In the genomic region with DNA sequence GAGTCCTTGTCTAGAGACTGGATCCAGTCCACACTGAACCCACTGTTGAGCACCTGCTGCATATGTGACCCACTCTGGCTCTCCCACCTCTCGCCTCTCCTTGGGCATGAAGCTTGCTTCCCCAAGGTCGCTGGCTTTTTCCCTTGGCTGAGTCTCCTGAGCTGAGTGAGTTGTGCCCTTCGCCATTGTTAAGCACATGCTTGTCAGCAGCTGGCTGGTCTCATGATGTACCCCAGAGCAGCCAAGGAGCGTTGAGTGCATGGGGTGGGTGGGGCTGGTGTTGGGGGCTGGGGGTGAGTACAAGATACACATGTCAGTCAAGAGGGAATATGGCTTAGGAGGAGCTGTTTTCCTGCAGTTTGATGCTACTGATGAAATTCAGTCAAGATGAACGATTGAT, we compare ENCODE assay signal across 30 cellular contexts.
"Had no signal": no experiment of that assay in that cellular context is flagged by ENCODE, and none has a peak within 500 bp of the region (broad histone marks: within the 10 kb centered on the region; RNA-seq: fewer than 3 reads in every experiment).

No MANE protein-coding gene starts in this region.

- H3K27me3 ChIP-seq: adrenal gland, body of pancreas, gastroesophageal sphincter, left lung, vagina had no signal

- H3K9me3 ChIP-seq: adrenal gland, body of pancreas, gastroesophageal sphincter, left lung, vagina had no signal

- H3K36me3 ChIP-seq: adrenal gland, left lung, neural progenitor cell, vagina had no signal

- H3K4me2 ChIP-seq: neural progenitor cell had no signal

- H3K4me3 Mint-ChIP-seq: activated B cell treated with CpG ODN at 0.5 μM for 24 hours; activated CD8-positive, alpha-beta T cell treated with anti-CD3 and anti-CD28 coated beads, Interleukin-2, amount 10 ng/mL, durations not matched to agents 7 days and 5 days; activated naive CD4-positive, alpha-beta T cell treated with anti-CD3 and anti-CD28 coated beads for 36 hours; activated naive CD8-positive, alpha-beta T cell treated with anti-CD3 and anti-CD28 coated beads for 36 hours; effector memory CD8-positive, alpha-beta T cell; naive thymus-derived CD4-positive, alpha-beta T cell; neural progenitor cell; stimulated activated naive CD8-positive, alpha-beta T cell treated with anti-CD3 and anti-CD28 coated beads, Interleukin-15, Interleukin-2, amounts not matched to agents 100 ng/mL and 50 ng/mL, for 24 hours; T-cell; T-helper 2 cell treated with Interferon-gamma antibody and Interleukin-4, amounts not matched to agents 5 μg/mL and 100 μg/mL, for 36 hours; type B pancreatic cell had no signal

- H3K4me1 ChIP-seq: body of pancreas, gastroesophageal sphincter, left lung, vagina had no signal

- ATAC-seq: activated CD8-positive, alpha-beta T cell treated with anti-CD3 and anti-CD28 coated beads, Interleukin-2, amount 10 ng/mL, durations not matched to agents 7 days and 5 days; body of pancreas; effector memory CD8-positive, alpha-beta T cell; gastroesophageal sphincter; left lung; naive thymus-derived CD4-positive, alpha-beta T cell; sciatic nerve; T-cell had no signal

- H3K9ac ChIP-seq: neural progenitor cell, parathyroid adenoma had no signal

- H3K9me3 Mint-ChIP-seq: activated B cell treated with CpG ODN at 0.5 μM for 24 hours; activated naive CD4-positive, alpha-beta T cell treated with anti-CD3 and anti-CD28 coated beads for 36 hours; activated naive CD8-positive, alpha-beta T cell treated with anti-CD3 and anti-CD28 coated beads for 36 hours; effector memory CD8-positive, alpha-beta T cell; stimulated activated naive CD8-positive, alpha-beta T cell treated with anti-CD3 and anti-CD28 coated beads, Interleukin-15, Interleukin-2, amounts not matched to agents 100 ng/mL and 50 ng/mL, for 24 hours; T-cell; T-helper 2 cell treated with Interferon-gamma antibody and Interleukin-4, amounts not matched to agents 5 μg/mL and 100 μg/mL, for 36 hours had no signal

- H3K27ac ChIP-seq: adrenal gland, body of pancreas, gastroesophageal sphincter, left lung, neural progenitor cell, parathyroid adenoma, skin epidermis, vagina had no signal

- H3K27ac Mint-ChIP-seq: activated B cell treated with CpG ODN at 0.5 μM for 24 hours; activated CD8-positive, alpha-beta T cell treated with anti-CD3 and anti-CD28 coated beads, Interleukin-2, amount 10 ng/mL, durations not matched to agents 7 days and 5 days; activated naive CD4-positive, alpha-beta T cell treated with anti-CD3 and anti-CD28 coated beads for 36 hours; activated naive CD8-positive, alpha-beta T cell treated with anti-CD3 and anti-CD28 coated beads for 36 hours; effector memory CD8-positive, alpha-beta T cell; neural progenitor cell; stimulated activated naive CD8-positive, alpha-beta T cell treated with anti-CD3 and anti-CD28 coated beads, Interleukin-15, Interleukin-2, amounts not matched to agents 100 ng/mL and 50 ng/mL, for 24 hours; T-cell; T-helper 2 cell treated with Interferon-gamma antibody and Interleukin-4, amounts not matched to agents 5 μg/mL and 100 μg/mL, for 36 hours; type B pancreatic cell had no signal

- H3K4me3 ChIP-seq: adrenal gland, body of pancreas, gastroesophageal sphincter, left lung, neural progenitor cell, skin epidermis, vagina had no signal

- DNase-seq: activated B cell treated with CpG ODN at 0.5 μM for 24 hours; activated CD4-positive, alpha-beta T cell treated with anti-CD3 and anti-CD28 coated beads, Interleukin-2, amount 50 U/mL, for 1 hour; activated CD8-positive, alpha-beta T cell treated with anti-CD3 and anti-CD28 coated beads, Interleukin-2, amount 10 ng/mL, durations not matched to agents 7 days and 5 days; activated effector memory CD4-positive, alpha-beta T cell treated with anti-CD3 and anti-CD28 coated beads, Interleukin-2, amount 50 U/mL, for 16 hours; activated naive CD4-positive, alpha-beta T cell treated with anti-CD3 and anti-CD28 coated beads for 36 hours; activated naive CD8-positive, alpha-beta T cell treated with anti-CD3 and anti-CD28 coated beads for 36 hours; activated T-cell treated with anti-CD3 and anti-CD28 coated beads for 4 hours; adrenal gland; aorta; body of pancreas; cortex of kidney; effector memory CD8-positive, alpha-beta T cell; kidney glomerular epithelial cell; left lung; mammary epithelial cell; midbrain; naive thymus-derived CD4-positive, alpha-beta T cell; occipital lobe; stimulated activated CD4-positive, alpha-beta T cell treated with anti-CD3 and anti-CD28 coated beads, Interleukin-12 subunit alpha, Interleukin-12 subunit beta, amount 100 ng/mL, for 4 hours; stimulated activated CD4-positive, alpha-beta T cell treated with anti-CD3 and anti-CD28 coated beads, Interleukin-4, amount 100 ng/mL, for 1 hour; T-cell had no signal

- H3K27me3 Mint-ChIP-seq: activated B cell treated with CpG ODN at 0.5 μM for 24 hours; activated naive CD8-positive, alpha-beta T cell treated with anti-CD3 and anti-CD28 coated beads for 36 hours; effector memory CD8-positive, alpha-beta T cell; naive thymus-derived CD4-positive, alpha-beta T cell; stimulated activated naive CD8-positive, alpha-beta T cell treated with anti-CD3 and anti-CD28 coated beads, Interleukin-15, Interleukin-2, amounts not matched to agents 100 ng/mL and 50 ng/mL, for 24 hours; T-cell; type B pancreatic cell had no signal

- H2AFZ ChIP-seq: neural progenitor cell, parathyroid adenoma had no signal
